12 cellular contexts compared by ENCODE assay signal in the genomic region with DNA sequence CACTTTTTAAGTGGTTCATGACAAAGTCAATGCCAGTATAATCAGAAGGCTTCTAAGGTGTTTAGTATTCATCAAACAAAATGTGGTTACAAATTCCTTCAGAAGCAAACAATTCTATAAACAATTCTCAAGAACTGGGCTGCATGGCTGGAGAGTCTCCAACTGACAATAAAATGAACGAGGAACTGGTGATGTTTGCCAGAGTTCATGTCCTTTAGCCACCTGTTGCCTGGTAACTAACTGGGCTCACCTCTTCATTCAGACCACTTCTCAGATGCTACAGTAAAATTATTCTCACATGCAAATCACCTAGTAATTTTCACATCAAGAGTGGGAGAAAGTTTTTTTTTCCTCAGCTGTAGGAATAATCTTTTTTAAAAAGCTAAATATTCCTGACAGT. TPM values are rescaled to one million over a fixed set of nuclear protein-coding genes. Genes with fewer than 3 reads are reported as not detected.
DNase-seq lines count a peak whose midpoint lies in the region; ATAC-seq and TF ChIP-seq lines count a peak whose summit lies in the region.
"Had no signal": no experiment of that assay in that cellular context is flagged by ENCODE, and none has a peak within 500 bp of the region (broad histone marks: within the 10 kb centered on the region; RNA-seq: fewer than 3 reads in every experiment).

No MANE protein-coding gene starts in this region.

- no CpG with 5 or more reads among the region's 1 CpG for WGBS in IMR-90 (ENCODE audit: extremely low coverage in 2 of 2, insufficient read length in 1 of 2), 2 experiments
- 100% methylated on average over 1 of the region's 1 CpG for WGBS in endodermal cell (ENCODE audit: insufficient coverage in 1 of 2, insufficient read length in 1 of 2), 2 experiments
- WGBS in spleen, 5 donors = 17 to 56% (median 46%) methylated on average over 1 of the region's 1 CpG

- no peaks in the 10 kb centered on the region for H3K27me3 ChIP-seq in IMR-90 (ENCODE audit: control insufficient read depth, insufficient read depth, low read length)
- H3K27me3 ChIP-seq in fibroblast of lung (ENCODE audit: control insufficient read depth, insufficient read depth, low read length) = no peaks in the 10 kb centered on the region
- H3K27me3 ChIP-seq in endodermal cell (ENCODE audit: control insufficient read depth, insufficient read depth, low read length, poor library complexity, severe bottlenecking) = no peaks in the 10 kb centered on the region
- H3K27me3 ChIP-seq in spleen (replicated peaks in 1 of 7) = no peaks in the 10 kb centered on the region

- no peak overlapping the region for H4K8ac ChIP-seq in IMR-90 (ENCODE audit: low read depth in 2 of 2, low read length in 2 of 2)

- BruUV-seq in IMR-90 (replicated peaks; lab: Mats Ljungman, UMichigan) = no TSS peak

- peaks cover 8% of the 10 kb centered on the region for H3K36me3 Mint-ChIP-seq in endodermal cell (ENCODE audit: low read depth)
- H3K36me3 Mint-ChIP-seq: natural killer cell treated with Interleukin-12 subunit alpha and Interleukin-12 subunit beta and Interleukin-15 and Interleukin-18, amount 100 ng/mL, for 72 hours had no signal

- H3K27ac Mint-ChIP-seq in endodermal cell = no peak overlapping the region
- H3K27ac Mint-ChIP-seq: natural killer cell treated with Interleukin-12 subunit alpha and Interleukin-12 subunit beta and Interleukin-15 and Interleukin-18, amount 100 ng/mL, for 72 hours had no signal

- in situ Hi-C loops in IMR-90 (cut with MboI; ENCODE audit: low sequenced_read_pairs) = no loop called here

- TF ChIP-seq RAD21 in IMR-90 (IDR thresholded peaks at IDR 0.05; ENCODE audit: low read length) = no peak

- H2BK20ac ChIP-seq in IMR-90 (ENCODE audit: low read depth, low read length) = no peak overlapping the region

- H3K27ac ChIP-seq in IMR-90 (ENCODE audit: insufficient read depth, low read length) (no peak overlapping the region), fibroblast of lung (ENCODE audit: insufficient read depth, low read length) (no peak overlapping the region), endodermal cell (ENCODE audit: low read depth, low read length) (no peak overlapping the region), spleen (no peak overlapping the region)
- H3K27ac ChIP-seq: KMS-11 had no signal

- no peak overlapping the region for H3K56ac ChIP-seq in IMR-90 (ENCODE audit: extremely low read depth, insufficient read depth, low read length)

- dilution Hi-C loops in IMR-90 (cut with HindIII; ENCODE audit: low sequenced_read_pairs, unreplicated experiment) = no loop called here

- no peak overlapping the region for H3K18ac ChIP-seq in IMR-90 (ENCODE audit: low read depth, low read length)

- POLR2A ChIA-PET in IMR-90 (lab: Charles Lee; ENCODE audit: unreplicated experiment) = no interaction called here

- H4K20me1 ChIP-seq in IMR-90 (ENCODE audit: insufficient read depth, low read length) (peaks cover 12% of the 10 kb centered on the region; the same call in 1 of the 2 replicates), fibroblast of lung (ENCODE audit: control insufficient read depth, extremely low read depth, insufficient read depth, low read length) (no peaks in the 10 kb centered on the region)

- H3K9me3 ChIP-seq in IMR-90 (ENCODE audit: control insufficient read depth, insufficient read depth, low read length) (no peaks in the 10 kb centered on the region), fibroblast of lung (ENCODE audit: control insufficient read depth, insufficient read depth, low read depth, low read length) (no peaks in the 10 kb centered on the region), endodermal cell (ENCODE audit: control insufficient read depth, low read length) (no peaks in the 10 kb centered on the region), spleen (no peaks in the 10 kb centered on the region)

- H3K9ac ChIP-seq in IMR-90 (ENCODE audit: low read depth, low read length) (no peak overlapping the region), fibroblast of lung (ENCODE audit: insufficient read depth, low read length) (no peak overlapping the region), endodermal cell (ENCODE audit: extremely low read depth, low read length, poor library complexity, severe bottlenecking) (no peak overlapping the region)
- H3K9ac ChIP-seq: KMS-11 had no signal

- no peak overlapping the region for H2BK15ac ChIP-seq in IMR-90 (ENCODE audit: low read depth, low read length)

- DNase-seq in IMR-90 = peak; percentile 29
- peak; percentile 36 to 44 for DNase-seq in fibroblast of lung (ENCODE audit: low read depth in 2 of 2)
- DNase-seq in dedifferentiated amniotic fluid mesenchymal stem cell (ENCODE audit: extremely low spot score) = no peak
- DNase-seq in endodermal cell = no peak
- no peak for DNase-seq in spleen
- no peak for DNase-seq in activated CD4-positive, alpha-beta T cell treated with anti-CD3 and anti-CD28 coated beads for 48 hours
- DNase-seq: DMS79, RPMI8226 had no signal

- peaks cover 16 to 38% of the 10 kb centered on the region in 2 experiments for H3K79me1 ChIP-seq in IMR-90 (ENCODE audit: low read depth in 1 of 2, low read length in 2 of 2)

- no peak overlapping the region for H4K5ac ChIP-seq in IMR-90 (ENCODE audit: low read depth, low read length)

- no peak overlapping the region for H3K14ac ChIP-seq in IMR-90 (replicated peaks; ENCODE audit: low read depth, low read length)

- peaks cover 6% of the 10 kb centered on the region for H3K4me1 Mint-ChIP-seq in endodermal cell

- no peak overlapping the region for H2BK120ac ChIP-seq in IMR-90 (ENCODE audit: low read depth, low read length)

- H3K4me1 ChIP-seq in IMR-90 (ENCODE audit: control insufficient read depth, insufficient read depth, low read length) (peaks cover 2% of the 10 kb centered on the region; the same call in 1 of the 2 replicates), fibroblast of lung (ENCODE audit: control insufficient read depth, extremely low read depth, insufficient read depth, low read length) (peaks cover 11% of the 10 kb centered on the region), endodermal cell (ENCODE audit: control insufficient read depth, insufficient read depth, low read length) (no peaks in the 10 kb centered on the region), spleen (peaks cover 0 to 24% (median 0%) of the 10 kb centered on the region in 6 donors)

- H3K9me3 Mint-ChIP-seq in endodermal cell = no peaks in the 10 kb centered on the region
- H3K9me3 Mint-ChIP-seq: natural killer cell treated with Interleukin-12 subunit alpha and Interleukin-12 subunit beta and Interleukin-15 and Interleukin-18, amount 100 ng/mL, for 72 hours had no signal

- peak; percentile 59 for ATAC-seq in GM18499 (IDR thresholded peaks at IDR 0.05; ENCODE audit: insufficient read depth, unreplicated experiment)
- peak; percentile 64 for ATAC-seq in GM21529 (IDR thresholded peaks at IDR 0.05; ENCODE audit: unreplicated experiment)
- ATAC-seq in IMR-90 (ENCODE audit: low read depth) = no peak
- ATAC-seq: natural killer cell treated with Interleukin-12 subunit alpha and Interleukin-12 subunit beta and Interleukin-15 and Interleukin-18, amount 100 ng/mL, for 72 hours had no signal

- CTCF ChIA-PET in IMR-90 (lab: Yijun Ruan, JAX) = no interaction called here

- no peak overlapping the region for H3K23ac ChIP-seq in IMR-90 (ENCODE audit: low read depth, low read length)

- no peaks in the 10 kb centered on the region for H3K27me3 Mint-ChIP-seq in endodermal cell (ENCODE audit: insufficient read depth)
- H3K27me3 Mint-ChIP-seq: natural killer cell treated with Interleukin-12 subunit alpha and Interleukin-12 subunit beta and Interleukin-15 and Interleukin-18, amount 100 ng/mL, for 72 hours had no signal

- H4K91ac ChIP-seq in IMR-90 (ENCODE audit: insufficient read depth, low read depth, low read length) = no peak overlapping the region

- H3K4me3 Mint-ChIP-seq in endodermal cell = no peak overlapping the region
- H3K4me3 Mint-ChIP-seq: natural killer cell treated with Interleukin-12 subunit alpha and Interleukin-12 subunit beta and Interleukin-15 and Interleukin-18, amount 100 ng/mL, for 72 hours had no signal

- H3K79me2 ChIP-seq in fibroblast of lung (ENCODE audit: control insufficient read depth, insufficient read depth, low read length) = peaks cover 59% of the 10 kb centered on the region

- TF ChIP-seq CTCF in IMR-90 (conservative IDR thresholded peaks at IDR 0.05; ENCODE audit: low read depth, low read length) = no peak
- no peak for TF ChIP-seq CTCF in fibroblast of lung (conservative IDR thresholded peaks at IDR 0.05 in 1 of 2, IDR thresholded peaks at IDR 0.05 in 1 of 2; ENCODE audit: low read depth in 1 of 2, low read length in 2 of 2)
- no peak for TF ChIP-seq CTCF in endodermal cell (conservative IDR thresholded peaks at IDR 0.05)
- no peak for TF ChIP-seq CTCF in spleen (IDR thresholded peaks at IDR 0.05 in 8 of 11, conservative IDR thresholded peaks at IDR 0.05 in 3 of 11)

- H2AK5ac ChIP-seq in IMR-90 (ENCODE audit: low read depth, low read length) = no peak overlapping the region

- 0 out of 2 replicates have a peak, but pooled peaks cover 2% of the 10 kb centered on the region for H3K9me1 ChIP-seq in IMR-90 (ENCODE audit: insufficient read depth, low read length)

- H3K4me2 ChIP-seq in IMR-90 (ENCODE audit: low read depth, low read length) = no peak overlapping the region
- H3K4me2 ChIP-seq in fibroblast of lung (ENCODE audit: extremely low read depth, insufficient read depth, low read length) = no peak overlapping the region
- H3K4me2 ChIP-seq: KMS-11 had no signal

- no peak overlapping the region for H2BK5ac ChIP-seq in IMR-90 (ENCODE audit: low read depth, low read length, poor library complexity, severe bottlenecking)

- H2AK9ac ChIP-seq in IMR-90 (replicated peaks; ENCODE audit: low read depth, low read length, poor library complexity) = no peak overlapping the region

- H2AFZ ChIP-seq in IMR-90 (replicated peaks; ENCODE audit: low read length, poor library complexity) (no peak overlapping the region), fibroblast of lung (ENCODE audit: low read length) (no peak overlapping the region)

- no peak overlapping the region for H3K4me3 ChIP-seq in IMR-90 (ENCODE audit: insufficient read depth, low read depth, low read length)
- no peak overlapping the region for H3K4me3 ChIP-seq in fibroblast of lung (replicated peaks in 1 of 4; ENCODE audit: control extremely low read depth in 1 of 4, insufficient read depth in 1 of 4, low read depth in 3 of 4, low read length in 4 of 4)
- no peak overlapping the region for H3K4me3 ChIP-seq in endodermal cell (ENCODE audit: low read length)
- no peak overlapping the region for H3K4me3 ChIP-seq in spleen

- intact Hi-C loops in IMR-90 (cut with micrococcal nuclease) = no loop called here
- intact Hi-C loops in spleen (cut with DNase I; ENCODE audit: low total_unique reads) = no loop called here

- no peaks in the 10 kb centered on the region for H3K36me3 ChIP-seq in IMR-90 (ENCODE audit: control insufficient read depth, insufficient read depth, low read length)
- H3K36me3 ChIP-seq in fibroblast of lung (ENCODE audit: control insufficient read depth, insufficient read depth, low read length) = no peaks in the 10 kb centered on the region
- peaks cover 20% of the 10 kb centered on the region for H3K36me3 ChIP-seq in endodermal cell (ENCODE audit: control insufficient read depth, insufficient read depth, low read length)
- no peaks in the 10 kb centered on the region for H3K36me3 ChIP-seq in spleen

- no peak overlapping the region for H3K4ac ChIP-seq in IMR-90 (ENCODE audit: low read depth, low read length)

- no peak for TF ChIP-seq POLR2A in IMR-90 (IDR thresholded peaks at IDR 0.05; ENCODE audit: low read depth, low read length)
- TF ChIP-seq POLR2A in spleen (IDR thresholded peaks at IDR 0.05) = no peak

RNA-seq across cellular contexts. Expression of a gene that starts 53.3 kb away (rescaled TPM):
- total RNA-seq in IMR-90 (2012; rRNA removed) (156 and 181 TPM in 2 replicates), fibroblast of lung (196 and 262 TPM in 2 replicates), endodermal cell (100 to 1,000 TPM in 1 of 2 donors, 10 to 100 TPM in 1; 91.1 to 120 TPM), spleen (10 to 100 TPM; 30.7 to 44.2 (median 36.2) TPM)
- polyA plus RNA-seq in IMR-90 (2012; rRNA removed) (38.0 and 44.6 TPM in 2 replicates), fibroblast of lung (120 TPM in 2 replicates), spleen (10 to 100 TPM in 1 of 3 donors, 1 to 10 TPM in 2; 5.9 to 14.5 (median 8.5) TPM)
- polyA plus RNA-seq in IMR-90 (2012; cell fraction: cytosol; rRNA removed) = 10.4 and 11.5 TPM in 2 replicates
- polyA plus RNA-seq in IMR-90 (2012; cell fraction: nucleus; rRNA removed; ENCODE audit: low replicate concordance) = 8.5 and 39.2 TPM in 2 replicates
- polyA plus RNA-seq in fibroblast of lung (2012) = 83.5 and 87.6 TPM in 2 replicates
- polyA minus RNA-seq in fibroblast of lung (ENCODE audit: low replicate concordance) = 41.6 and 46.6 TPM in 2 replicates
- polyA plus RNA-seq in endodermal cell (2013, experiment 1 of 2) = 44.9 TPM
- 44.1 TPM for polyA plus RNA-seq in endodermal cell (2013, experiment 2 of 2)

Comparison
In these comparisons a context has a peak if more than half of its experiments do, and no peak if none do; other contexts are left out.
1. DNase-seq: peak in IMR-90 (single experiment) and fibroblast of lung (2 of 2); none in dedifferentiated amniotic fluid mesenchymal stem cell (single experiment), endodermal cell (single experiment), spleen (single experiment) and activated CD4-positive, alpha-beta T cell treated with anti-CD3 and anti-CD28 coated beads for 48 hours (single experiment).